ENCODE assay signal across 31 cellular contexts in genomic region chr15:50249704-50250103, GRCh38. TPM values are rescaled to one million over a fixed set of nuclear protein-coding genes. Genes with fewer than 3 reads are reported as not detected.
DNase-seq lines count a peak whose midpoint lies in the region; ATAC-seq, FAIRE-seq and TF ChIP-seq lines count a peak whose summit lies in the region.
"Had no signal": no experiment of that assay in that cellular context is flagged by ENCODE, and none has a peak within 500 bp of the region (broad histone marks: within the 10 kb centered on the region; RNA-seq: fewer than 3 reads in every experiment).

No MANE protein-coding gene starts in this region.

- H3K9me3 ChIP-seq in small intestine (ENCODE audit: control insufficient read depth, low read depth) (no peaks in the 10 kb centered on the region), OCI-LY7 (ENCODE audit: low read length) (no peaks in the 10 kb centered on the region)
- H3K9me3 ChIP-seq: esophagus muscularis mucosa, Peyer's patch, psoas muscle, sigmoid colon, tibial nerve had no signal

- H3K79me2 ChIP-seq in OCI-LY7 (ENCODE audit: insufficient read depth, low read depth, low read length), result no peaks in the 10 kb centered on the region

- intact Hi-C loops in OCI-LY7 (cut with micrococcal nuclease; ENCODE audit: unreplicated experiment), result no loop called here

- no peaks in the 10 kb centered on the region for H3K4me1 ChIP-seq in small intestine (ENCODE audit: control insufficient read depth in 2 of 2, insufficient read depth in 1 of 2, low read depth in 1 of 2, low read length in 1 of 2)
- H3K4me1 ChIP-seq in OCI-LY7 (ENCODE audit: insufficient read depth, low read length, poor library complexity, severe bottlenecking), result no peaks in the 10 kb centered on the region
- H3K4me1 ChIP-seq: esophagus muscularis mucosa, psoas muscle had no signal

- no TSS peak for BruUV-seq in OCI-LY7 (replicated peaks; lab: Mats Ljungman, UMichigan)

- H3K9me2 ChIP-seq in OCI-LY7 (ENCODE audit: insufficient read depth, low read length), result no peaks in the 10 kb centered on the region

- peaks cover 52% of the 10 kb centered on the region for H3K4me1 Mint-ChIP-seq in T-helper 1 cell treated with Interleukin-12 subunit alpha and Interleukin-12 subunit beta and Interleukin-4 antibody, amounts not matched to agents 30 μg/mL and 1 μg/mL, for 36 hours (ENCODE audit: low read depth)
- H3K4me1 Mint-ChIP-seq in stimulated activated naive CD8-positive, alpha-beta T cell treated with anti-CD3 and anti-CD28 coated beads, Interleukin-15, Interleukin-2, amounts not matched to agents 100 ng/mL and 50 ng/mL, for 24 hours (ENCODE audit: low read depth), result peaks cover 36% of the 10 kb centered on the region

- 78 to 85% (median 83%) methylated on average over 2 of the region's 2 CpGs for WGBS in small intestine, 3 donors

- POLR2A ChIA-PET in OCI-LY7 (lab: Charles Lee), result no interaction called here

- ATAC-seq in stimulated activated naive CD8-positive, alpha-beta T cell treated with anti-CD3 and anti-CD28 coated beads, Interleukin-15, Interleukin-2, amounts not matched to agents 100 U/mL and 50 U/mL, for 24 hours, result no peak
- ATAC-seq: effector memory CD8-positive, alpha-beta T cell; naive thymus-derived CD4-positive, alpha-beta T cell; psoas muscle had no signal

- no peaks in the 10 kb centered on the region for H3K9me3 Mint-ChIP-seq in T-helper 1 cell treated with Interleukin-12 subunit alpha and Interleukin-12 subunit beta and Interleukin-4 antibody, amounts not matched to agents 30 μg/mL and 1 μg/mL, for 36 hours
- no peaks in the 10 kb centered on the region for H3K9me3 Mint-ChIP-seq in stimulated activated naive CD8-positive, alpha-beta T cell treated with anti-CD3 and anti-CD28 coated beads, Interleukin-15, Interleukin-2, amounts not matched to agents 100 ng/mL and 50 ng/mL, for 24 hours
- H3K9me3 Mint-ChIP-seq: effector memory CD8-positive, alpha-beta T cell; naive thymus-derived CD4-positive, alpha-beta T cell had no signal

- no peak overlapping the region for H2AFZ ChIP-seq in OCI-LY7 (ENCODE audit: low read length)

- H3K27ac Mint-ChIP-seq in T-helper 1 cell treated with Interleukin-12 subunit alpha and Interleukin-12 subunit beta and Interleukin-4 antibody, amounts not matched to agents 30 μg/mL and 1 μg/mL, for 36 hours, result peak overlapping the region; percentile 85
- peak overlapping the region; percentile 97 for H3K27ac Mint-ChIP-seq in stimulated activated naive CD8-positive, alpha-beta T cell treated with anti-CD3 and anti-CD28 coated beads, Interleukin-15, Interleukin-2, amounts not matched to agents 100 ng/mL and 50 ng/mL, for 24 hours

- H3K27me3 Mint-ChIP-seq in T-helper 1 cell treated with Interleukin-12 subunit alpha and Interleukin-12 subunit beta and Interleukin-4 antibody, amounts not matched to agents 30 μg/mL and 1 μg/mL, for 36 hours (ENCODE audit: low read depth), result no peaks in the 10 kb centered on the region
- peaks cover 5% of the 10 kb centered on the region for H3K27me3 Mint-ChIP-seq in stimulated activated naive CD8-positive, alpha-beta T cell treated with anti-CD3 and anti-CD28 coated beads, Interleukin-15, Interleukin-2, amounts not matched to agents 100 ng/mL and 50 ng/mL, for 24 hours
- H3K27me3 Mint-ChIP-seq: CD4-positive, alpha-beta memory T cell; effector memory CD8-positive, alpha-beta T cell had no signal

- H3K4me3 ChIP-seq in fibroblast of mammary gland (ENCODE audit: control insufficient read depth, low read depth, low read length) (no peak overlapping the region), small intestine (ENCODE audit: low read depth in 1 of 2, low read length in 2 of 2) (no peak overlapping the region), OCI-LY7 (ENCODE audit: low read depth, low read length, poor library complexity, severe bottlenecking) (no peak overlapping the region)
- H3K4me3 ChIP-seq: esophagus muscularis mucosa, Peyer's patch, psoas muscle, sigmoid colon, tibial nerve had no signal

- H3K36me3 ChIP-seq in small intestine (ENCODE audit: control insufficient read depth in 2 of 2, insufficient read depth in 2 of 2, low read length in 2 of 2) (no peaks in the 10 kb centered on the region), OCI-LY7 (ENCODE audit: insufficient read depth, low read length) (no peaks in the 10 kb centered on the region)
- H3K36me3 ChIP-seq: esophagus muscularis mucosa, Peyer's patch, sigmoid colon, tibial nerve had no signal

- DNase-seq in T-helper 1 cell (no peak), fibroblast of mammary gland (ENCODE audit: low read depth) (peak; percentile 37), small intestine (no peak), NCI-H1048 (lab: John Stamatoyannopoulos, UW) (no peak), OCI-LY7 (ENCODE audit: low spot score) (no peak)
- DNase-seq in stimulated activated naive CD8-positive, alpha-beta T cell treated with anti-CD3 and anti-CD28 coated beads, Interleukin-15, Interleukin-2, amounts not matched to agents 100 U/mL and 50 U/mL, for 24 hours, result no peak
- DNase-seq: activated CD4-positive, alpha-beta T cell treated with anti-CD3 and anti-CD28 coated beads for 48 hours; caudate nucleus; CD4-positive, alpha-beta memory T cell; DND-41; effector memory CD8-positive, alpha-beta T cell; foreskin melanocyte; kidney; midbrain; naive thymus-derived CD4-positive, alpha-beta T cell; NCI-H1092; NCI-H1694; NCI-H446 treated with DMSO at 0.1 percent for 48 hours; NCI-H774; nucleus accumbens; Peyer's patch; psoas muscle; SHP77; sigmoid colon; stimulated activated CD4-positive, alpha-beta T cell treated with anti-CD3 and anti-CD28 coated beads, Interleukin-4, amount 100 ng/mL, for 1 hour had no signal

- no peaks in the 10 kb centered on the region for H3K27me3 ChIP-seq in small intestine (ENCODE audit: control insufficient read depth in 2 of 2, insufficient read depth in 2 of 2, low read length in 2 of 2)
- H3K27me3 ChIP-seq: esophagus muscularis mucosa, Peyer's patch, sigmoid colon, tibial nerve had no signal

- no peak overlapping the region for H3K27ac ChIP-seq in small intestine (ENCODE audit: low read depth in 1 of 2, low read length in 1 of 2)
- no peak overlapping the region for H3K27ac ChIP-seq in OCI-LY7 (ENCODE audit: low read depth, low read length, poor library complexity, severe bottlenecking)
- H3K27ac ChIP-seq: 22Rv1, esophagus muscularis mucosa, Peyer's patch, psoas muscle, sigmoid colon, tibial nerve had no signal

- TF ChIP-seq CTCF in fibroblast of mammary gland (conservative IDR thresholded peaks at IDR 0.05; ENCODE audit: control insufficient read depth, insufficient read depth, low read depth, low read length) (no peak), OCI-LY7 (conservative IDR thresholded peaks at IDR 0.05; ENCODE audit: low read length) (no peak)

- CTCF ChIA-PET in OCI-LY7 (lab: Charles Lee; ENCODE audit: unreplicated experiment), result no interaction called here

- H3K4me2 ChIP-seq in OCI-LY7 (ENCODE audit: low read length), result no peak overlapping the region

- H3K36me3 Mint-ChIP-seq in T-helper 1 cell treated with Interleukin-12 subunit alpha and Interleukin-12 subunit beta and Interleukin-4 antibody, amounts not matched to agents 30 μg/mL and 1 μg/mL, for 36 hours (ENCODE audit: low read depth), result peaks cover 3% of the 10 kb centered on the region
- H3K36me3 Mint-ChIP-seq in stimulated activated naive CD8-positive, alpha-beta T cell treated with anti-CD3 and anti-CD28 coated beads, Interleukin-15, Interleukin-2, amounts not matched to agents 100 ng/mL and 50 ng/mL, for 24 hours (ENCODE audit: low read depth), result peaks cover 3% of the 10 kb centered on the region
- H3K36me3 Mint-ChIP-seq: CD4-positive, alpha-beta memory T cell had no signal

- no peak overlapping the region for H3K4me3 Mint-ChIP-seq in T-helper 1 cell treated with Interleukin-12 subunit alpha and Interleukin-12 subunit beta and Interleukin-4 antibody, amounts not matched to agents 30 μg/mL and 1 μg/mL, for 36 hours
- no peak overlapping the region for H3K4me3 Mint-ChIP-seq in stimulated activated naive CD8-positive, alpha-beta T cell treated with anti-CD3 and anti-CD28 coated beads, Interleukin-15, Interleukin-2, amounts not matched to agents 100 ng/mL and 50 ng/mL, for 24 hours
- H3K4me3 Mint-ChIP-seq: effector memory CD8-positive, alpha-beta T cell had no signal

- no peak for FAIRE-seq in small intestine (lab: Jason Lieb, UNC)
- FAIRE-seq: D721Med, kidney had no signal

- H4K20me1 ChIP-seq in OCI-LY7 (ENCODE audit: insufficient read depth, low read length), result no peaks in the 10 kb centered on the region

RNA-seq across cellular contexts. Expression of gene HDC, which starts 15.8 kb away (rescaled TPM):
- polyA plus RNA-seq in small intestine, result under 1 TPM in 1 of 3 donors, not detected in 2; 0.54 TPM
- total RNA-seq in OCI-LY7 (2014; rRNA removed; shearing (Covaris generic)), result not detected in 2 replicates
- total RNA-seq in OCI-LY7 (2022), result not detected in 2 replicates
- total RNA-seq: CD4-positive, alpha-beta memory T cell had no signal
- polyA plus RNA-seq: naive thymus-derived CD4-positive, alpha-beta T cell had no signal
